28 cellular contexts compared by ENCODE assay signal in the genomic region with DNA sequence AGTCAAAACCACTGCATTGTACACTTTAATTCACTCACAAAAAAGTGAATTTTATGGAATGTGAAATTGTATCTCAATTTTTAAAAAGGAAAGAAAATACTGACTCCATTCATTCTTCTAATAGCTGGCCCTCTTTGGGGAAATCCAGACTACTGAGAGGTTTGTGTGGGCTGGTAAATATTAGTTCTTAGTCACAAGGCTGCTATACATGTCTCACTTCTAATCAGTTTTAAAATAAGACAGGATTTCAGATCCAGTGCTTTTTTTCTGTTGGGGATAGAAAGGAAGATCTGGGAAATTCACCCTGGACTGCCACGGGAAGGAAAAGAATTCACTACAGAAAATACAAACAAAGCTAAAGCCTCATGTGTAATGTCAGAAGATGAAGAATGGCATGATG. TPM values are rescaled to one million over a fixed set of nuclear protein-coding genes. Genes with fewer than 3 reads are reported as not detected.
A peak's percentile ranks its signal among the peaks of the same experiment; 100 is the strongest.
DNase-seq lines count a peak whose midpoint lies in the region; ATAC-seq, FAIRE-seq and TF ChIP-seq lines count a peak whose summit lies in the region.
"Had no signal": no experiment of that assay in that cellular context is flagged by ENCODE, and none has a peak within 500 bp of the region (broad histone marks: within the 10 kb centered on the region; RNA-seq: fewer than 3 reads in every experiment).

No MANE protein-coding gene starts in this region.

- no peaks in the 10 kb centered on the region for H4K20me1 ChIP-seq in osteoblast (ENCODE audit: insufficient read depth, low read length)
- H4K20me1 ChIP-seq: BLaER1 treated with 17β-estradiol and CSF1 and Interleukin-3, amounts not matched to agents 10 nM and 100 nM had no signal

- TF ChIP-seq CTCF in GM10266 (IDR thresholded peaks at IDR 0.05; ENCODE audit: control insufficient read depth, insufficient read depth, low read depth, missing control alignments) (no peak), bronchial epithelial cell (IDR thresholded peaks at IDR 0.05; ENCODE audit: insufficient read depth, low read length, severe bottlenecking) (no peak), osteoblast (IDR thresholded peaks at IDR 0.05; ENCODE audit: extremely low read depth, low read depth, low read length) (no peak)

- ATAC-seq in HG03378 (IDR thresholded peaks at IDR 0.05; ENCODE audit: unreplicated experiment): peak; percentile 43
- ATAC-seq: GM23338; right cardiac atrium; stimulated activated effector memory CD8-positive, alpha-beta T cell treated with anti-CD3 and anti-CD28 coated beads, Interleukin-12 subunit alpha, Interleukin-12 subunit beta, amount 100 ng/mL, for 72 hours had no signal

- H3K27ac ChIP-seq in osteoblast (ENCODE audit: low read depth, low read length): peak overlapping the region; percentile 60
- H3K27ac ChIP-seq: ascending aorta; BLaER1 treated with 17β-estradiol and CSF1 and Interleukin-3, amounts not matched to agents 10 nM and 100 nM; SJSA1 had no signal

- no peak for FAIRE-seq in bronchial epithelial cell (lab: Jason Lieb, UNC)
- FAIRE-seq: keratinocyte, RCC 7860 had no signal

- H3K9me3 ChIP-seq in osteoblast (ENCODE audit: low read depth, low read length): no peaks in the 10 kb centered on the region
- H3K9me3 ChIP-seq: ascending aorta; BLaER1 treated with 17β-estradiol and CSF1 and Interleukin-3, amounts not matched to agents 10 nM and 100 nM; SJSA1 had no signal

- peak overlapping the region; percentile 14 for H2AFZ ChIP-seq in osteoblast (ENCODE audit: low read length)
- H2AFZ ChIP-seq: GM23338 had no signal

- no peaks in the 10 kb centered on the region for H3K27me3 ChIP-seq in bronchial epithelial cell (ENCODE audit: control insufficient read depth, insufficient read depth, low read length)
- H3K27me3 ChIP-seq in osteoblast (ENCODE audit: insufficient read depth, low read length): no peaks in the 10 kb centered on the region
- H3K27me3 ChIP-seq: ascending aorta, SJSA1 had no signal

- H3K79me2 ChIP-seq in osteoblast (ENCODE audit: insufficient read depth, low read length): no peaks in the 10 kb centered on the region

- H3K4me1 ChIP-seq in osteoblast (ENCODE audit: insufficient read depth, low read length): peaks cover 43% of the 10 kb centered on the region
- H3K4me1 ChIP-seq: BLaER1 treated with 17β-estradiol and CSF1 and Interleukin-3, amounts not matched to agents 10 nM and 100 nM had no signal

- H3K4me3 ChIP-seq in bronchial epithelial cell (ENCODE audit: low read depth, low read length) (no peak overlapping the region), osteoblast (ENCODE audit: insufficient read depth, low read length) (no peak overlapping the region)
- H3K4me3 ChIP-seq: ascending aorta; BLaER1 treated with 17β-estradiol and CSF1 and Interleukin-3, amounts not matched to agents 10 nM and 100 nM; GM23338; SJSA1 had no signal

- H3K36me3 ChIP-seq in bronchial epithelial cell (ENCODE audit: control insufficient read depth, insufficient read depth, low read length): no peaks in the 10 kb centered on the region
- no peaks in the 10 kb centered on the region for H3K36me3 ChIP-seq in osteoblast (ENCODE audit: insufficient read depth, low read length)
- H3K36me3 ChIP-seq: ascending aorta; BLaER1 treated with 17β-estradiol and CSF1 and Interleukin-3, amounts not matched to agents 10 nM and 100 nM; SJSA1 had no signal

- H3K4me2 ChIP-seq in osteoblast (ENCODE audit: insufficient read depth, low read length): peak overlapping the region; percentile 68
- H3K4me2 ChIP-seq: BLaER1 treated with 17β-estradiol and CSF1 and Interleukin-3, amounts not matched to agents 10 nM and 100 nM; GM23338 had no signal

- DNase-seq in GM10266 (ENCODE audit: extremely low spot score) (peak; percentile 8), bronchial epithelial cell (ENCODE audit: low read depth) (peak; percentile 33), osteoblast (ENCODE audit: insufficient read length, low spot score, missing footprints) (no peak), SW 1271 (lab: John Stamatoyannopoulos, UW) (no peak), AG08396 (ENCODE audit: low spot score) (no peak), SHP77 (lab: John Stamatoyannopoulos, UW) (no peak), mesenteric fat pad (ENCODE audit: low spot score) (no peak)
- DNase-seq: activated CD4-positive, alpha-beta T cell treated with anti-CD3 and anti-CD28 coated beads, Interleukin-2, amount 50 U/mL, for 48 hours; activated CD8-positive, alpha-beta memory T cell treated with anti-CD3 and anti-CD28 coated beads, Interleukin-2, amount 50 U/mL, for 48 hours; activated naive CD8-positive, alpha-beta T cell treated with anti-CD3 and anti-CD28 coated beads for 36 hours; cerebellar nuclear complex; NCI-H1694 treated with DMSO at 0.1 percent for 48 hours; NCI-H2171 treated with DMSO at 0.1 percent for 48 hours; NCI-H510A treated with DMSO at 0.1 percent for 48 hours; nephron progenitor cell; right cardiac atrium; stimulated activated CD4-positive, alpha-beta T cell treated with anti-CD3 and anti-CD28 coated beads, Interleukin-12 subunit alpha, Interleukin-12 subunit beta, amount 100 ng/mL, for 4 hours; stimulated activated CD4-positive, alpha-beta T cell treated with anti-CD3 and anti-CD28 coated beads, Interleukin-4, amount 100 ng/mL, for 24 hours; substantia nigra had no signal

RNA-seq across cellular contexts. Expression of a gene that starts 32.7 kb away (rescaled TPM):
- 0.13 and 1.6 TPM in 2 replicates for total RNA-seq in bronchial epithelial cell
- 54.3 and 70.1 TPM in 2 replicates for total RNA-seq in osteoblast
- total RNA-seq in mesenteric fat pad: 3.4 TPM
- total RNA-seq: activated naive CD8-positive, alpha-beta T cell treated with anti-CD3 and anti-CD28 coated beads for 36 hours; T-helper 1 cell treated with Interleukin-12 subunit alpha and Interleukin-12 subunit beta and Interleukin-4 antibody, amounts not matched to agents 30 ng/mL and 1 ng/mL, for 36 hours had no signal

Comparison
In these comparisons a context has a peak if more than half of its experiments do, and no peak if none do; other contexts are left out.
1. DNase-seq: peak in GM10266 (single experiment) and bronchial epithelial cell (single experiment); none in osteoblast (single experiment), SW 1271 (0 of 2), AG08396 (single experiment), SHP77 (0 of 2) and mesenteric fat pad (single experiment).
2. RNA of a gene that starts 32.7 kb away (total RNA-seq): 54.3 to 70.1 TPM in osteoblast; 3.4 TPM in mesenteric fat pad (single experiment) and 0.13 to 1.6 TPM in bronchial epithelial cell; every median in the first group is over 10 times any median in the second.